Comparison of ENCODE assay signal across 10 cellular contexts in genomic region chr15:37109952-37110630, GRCh38. TPM values are rescaled to one million over a fixed set of nuclear protein-coding genes. Genes with fewer than 3 reads are reported as not detected.
DNase-seq lines count a peak whose midpoint lies in the region; ATAC-seq and TF ChIP-seq lines count a peak whose summit lies in the region.
"Had no signal": no experiment of that assay in that cellular context is flagged by ENCODE, and none has a peak within 500 bp of the region (broad histone marks: within the 10 kb centered on the region; RNA-seq: fewer than 3 reads in every experiment).

No MANE protein-coding gene starts in this region.

- H3K4me3 ChIP-seq in MG63: peak overlapping the region; percentile 38; the same call in 1 of the 2 replicates
- H3K4me3 ChIP-seq in effector memory CD4-positive, alpha-beta T cell (ENCODE audit: insufficient read depth, low read depth, low read length, poor library complexity, severe bottlenecking): no peak overlapping the region
- H3K4me3 ChIP-seq: SK-N-MC had no signal

- no peaks in the 10 kb centered on the region for H3K36me3 ChIP-seq in MG63
- H3K36me3 ChIP-seq in effector memory CD4-positive, alpha-beta T cell (ENCODE audit: control insufficient read depth, insufficient read depth, low read length): no peaks in the 10 kb centered on the region
- H3K36me3 ChIP-seq: thyroid gland had no signal

- H3K27me3 ChIP-seq in MG63: peaks cover 23% of the 10 kb centered on the region
- H3K27me3 ChIP-seq in effector memory CD4-positive, alpha-beta T cell (replicated peaks; ENCODE audit: control insufficient read depth, insufficient read depth, low read length, poor library complexity, severe bottlenecking): peaks cover 51% of the 10 kb centered on the region

- H3K9me3 ChIP-seq in MG63: no peaks in the 10 kb centered on the region
- no peaks in the 10 kb centered on the region for H3K9me3 ChIP-seq in effector memory CD4-positive, alpha-beta T cell (ENCODE audit: control insufficient read depth, low read length)
- H3K9me3 ChIP-seq: thyroid gland had no signal

- DNase-seq in MG63: peak; percentile 21
- peak; percentile 62 for DNase-seq in cerebellar cortex (ENCODE audit: low spot score)
- no peak for DNase-seq in left lobe of liver (ENCODE audit: low spot score)
- no peak for DNase-seq in effector memory CD4-positive, alpha-beta T cell
- DNase-seq in germinal center (ENCODE audit: low spot score): no peak
- no peak for DNase-seq in GM10266 (ENCODE audit: extremely low spot score)
- DNase-seq: thyroid gland had no signal

- H3K27ac ChIP-seq in temporal lobe (ENCODE audit: low read depth, low read length): peak overlapping the region; percentile 71
- H3K27ac ChIP-seq in effector memory CD4-positive, alpha-beta T cell (ENCODE audit: insufficient read depth, low read length, poor library complexity, severe bottlenecking): no peak overlapping the region
- H3K27ac ChIP-seq: SK-N-MC had no signal

- H3K4me1 ChIP-seq in effector memory CD4-positive, alpha-beta T cell (ENCODE audit: control insufficient read depth, insufficient read depth, low read length, poor library complexity, severe bottlenecking): no peaks in the 10 kb centered on the region

- no peak for TF ChIP-seq CTCF in GM10266 (IDR thresholded peaks at IDR 0.05; ENCODE audit: control insufficient read depth, insufficient read depth, low read depth, missing control alignments)

- ATAC-seq in left lobe of liver: peak; percentile 90
- no peak for ATAC-seq in GM18511 (IDR thresholded peaks at IDR 0.05; ENCODE audit: unreplicated experiment)

RNA-seq across cellular contexts. Expression of gene MEIS2, which starts 9.7 kb away (rescaled TPM):
- 2.0 and 3.1 TPM in 2 replicates for total RNA-seq in MG63 (2014; rRNA removed; shearing (Covaris generic); ENCODE audit: low replicate concordance)
- total RNA-seq in left lobe of liver (9.1 TPM), temporal lobe (242 TPM)

Comparison
In these comparisons a context has a peak if more than half of its experiments do, and no peak if none do; other contexts are left out.
1. DNase-seq: peak in MG63 (single experiment) and cerebellar cortex (single experiment); none in left lobe of liver (single experiment), effector memory CD4-positive, alpha-beta T cell (0 of 3), germinal center (single experiment) and GM10266 (single experiment).
2. RNA of gene MEIS2, which starts 9.7 kb away (total RNA-seq): 242 TPM in temporal lobe (single experiment); 9.1 TPM in left lobe of liver (single experiment) and 2.0 to 3.1 TPM in MG63; every median in the first group is over 10 times any median in the second.